16 cellular contexts compared by ENCODE assay signal in genomic region chr17:43665387-43666101, GRCh38. TPM values are rescaled to one million over a fixed set of nuclear protein-coding genes. Genes with fewer than 3 reads are reported as not detected.
A peak's percentile ranks its signal among the peaks of the same experiment; 100 is the strongest.
DNase-seq lines count a peak whose midpoint lies in the region; ATAC-seq and TF ChIP-seq lines count a peak whose summit lies in the region.
"Had no signal": no experiment of that assay in that cellular context is flagged by ENCODE, and none has a peak within 500 bp of the region (broad histone marks: within the 10 kb centered on the region; RNA-seq: fewer than 3 reads in every experiment).

No MANE protein-coding gene starts in this region.

- H3K9me3 Mint-ChIP-seq in T-helper 2 cell treated with Interferon-gamma antibody and Interleukin-4, amounts not matched to agents 5 μg/mL and 100 μg/mL, for 36 hours = no peaks in the 10 kb centered on the region
- H3K9me3 Mint-ChIP-seq in neural progenitor cell = no peaks in the 10 kb centered on the region
- no peaks in the 10 kb centered on the region for H3K9me3 Mint-ChIP-seq in endothelial cell (ENCODE audit: unreplicated experiment)
- H3K9me3 Mint-ChIP-seq: activated CD4-positive, alpha-beta T cell treated with anti-CD3 and anti-CD28 coated beads, Interleukin-2, amount 10 ng/mL, durations not matched to agents 24 days and 14 days; activated T-cell treated with anti-CD3 and anti-CD28 coated beads, Interleukin-2, amount 50 U/mL, for 72 hours had no signal

- H3K4me1 Mint-ChIP-seq in T-helper 2 cell treated with Interferon-gamma antibody and Interleukin-4, amounts not matched to agents 5 μg/mL and 100 μg/mL, for 36 hours (ENCODE audit: low read depth) = peaks cover 49% of the 10 kb centered on the region
- peaks cover 49% of the 10 kb centered on the region for H3K4me1 Mint-ChIP-seq in neural progenitor cell
- peaks cover 4% of the 10 kb centered on the region for H3K4me1 Mint-ChIP-seq in endothelial cell (ENCODE audit: unreplicated experiment)

- H3K79me2 ChIP-seq in neural progenitor cell (ENCODE audit: low read depth) = no peaks in the 10 kb centered on the region
- H3K79me2 ChIP-seq: parathyroid adenoma had no signal

- H3K36me3 Mint-ChIP-seq in T-helper 2 cell treated with Interferon-gamma antibody and Interleukin-4, amounts not matched to agents 5 μg/mL and 100 μg/mL, for 36 hours (ENCODE audit: low read depth) = no peaks in the 10 kb centered on the region
- H3K36me3 Mint-ChIP-seq in neural progenitor cell (no peaks in the 10 kb centered on the region), endothelial cell (ENCODE audit: low read depth, unreplicated experiment) (no peaks in the 10 kb centered on the region)
- H3K36me3 Mint-ChIP-seq: CD14-positive monocyte had no signal

- TF ChIP-seq POLR2A in uterus (IDR thresholded peaks at IDR 0.05) = peak in 1 of 2 donors; percentile 6

- peak overlapping the region; percentile 40 for H2AFZ ChIP-seq in neural progenitor cell (replicated peaks)
- H2AFZ ChIP-seq: parathyroid adenoma had no signal

- intact Hi-C loops in heart right ventricle (cut with DNase I) (no loop called here), uterus (cut with DNase I; ENCODE audit: low total_unique reads) (no loop called here)

- H3K9me3 ChIP-seq in heart right ventricle (no peaks in the 10 kb centered on the region), neural progenitor cell (ENCODE audit: low read depth) (no peaks in the 10 kb centered on the region), uterus (no peaks in the 10 kb centered on the region)
- H3K9me3 ChIP-seq: adrenal gland had no signal

- H3K27me3 Mint-ChIP-seq in T-helper 2 cell treated with Interferon-gamma antibody and Interleukin-4, amounts not matched to agents 5 μg/mL and 100 μg/mL, for 36 hours (ENCODE audit: low read depth) = no peaks in the 10 kb centered on the region
- H3K27me3 Mint-ChIP-seq in neural progenitor cell (ENCODE audit: insufficient read depth, low read depth) = peaks cover 7% of the 10 kb centered on the region
- H3K27me3 Mint-ChIP-seq in endothelial cell (ENCODE audit: unreplicated experiment) = peaks cover 2% of the 10 kb centered on the region
- H3K27me3 Mint-ChIP-seq: activated CD4-positive, alpha-beta T cell treated with anti-CD3 and anti-CD28 coated beads, Interleukin-2, amount 10 ng/mL, durations not matched to agents 24 days and 14 days had no signal

- peak overlapping the region; percentile 55 for H3K27ac Mint-ChIP-seq in T-helper 2 cell treated with Interferon-gamma antibody and Interleukin-4, amounts not matched to agents 5 μg/mL and 100 μg/mL, for 36 hours
- H3K27ac Mint-ChIP-seq in neural progenitor cell (peak overlapping the region; percentile 84), endothelial cell (ENCODE audit: unreplicated experiment) (no peak overlapping the region)
- H3K27ac Mint-ChIP-seq: activated CD4-positive, alpha-beta T cell treated with anti-CD3 and anti-CD28 coated beads, Interleukin-2, amount 10 ng/mL, durations not matched to agents 24 days and 14 days; activated T-cell treated with anti-CD3 and anti-CD28 coated beads, Interleukin-2, amount 50 U/mL, for 72 hours had no signal

- no peak overlapping the region for H3K4me2 ChIP-seq in neural progenitor cell

- H3K4me1 ChIP-seq in heart right ventricle (peaks cover 13 to 66% (median 49%) of the 10 kb centered on the region in 9 donors), neural progenitor cell (peaks cover 37% of the 10 kb centered on the region), uterus (peaks cover 0 to 20% of the 10 kb centered on the region in 2 donors)
- H3K4me1 ChIP-seq: adrenal gland, parathyroid adenoma had no signal

- H3K9ac ChIP-seq in neural progenitor cell = no peak overlapping the region
- H3K9ac ChIP-seq: parathyroid adenoma had no signal

- TF ChIP-seq CTCF in heart right ventricle (IDR thresholded peaks at IDR 0.05) (peak in 1 of 9 donors; percentile 5), neural progenitor cell (IDR thresholded peaks at IDR 0.05) (no peak), uterus (IDR thresholded peaks at IDR 0.05) (no peak), endothelial cell (IDR thresholded peaks at IDR 0.05; ENCODE audit: unreplicated experiment) (no peak)

- H3K27ac ChIP-seq in heart right ventricle = peak overlapping the region; percentile 68 to 95 (median 86)
- no peak overlapping the region for H3K27ac ChIP-seq in neural progenitor cell
- H3K27ac ChIP-seq in uterus = peak overlapping the region; percentile 50 to 70
- H3K27ac ChIP-seq: 22Rv1, parathyroid adenoma had no signal

- H3F3A ChIP-seq in neural progenitor cell (ENCODE audit: low read depth) = peaks cover 17% of the 10 kb centered on the region

- ATAC-seq in heart right ventricle (peak; percentile 73 to 90 (median 80)), GM21723 (IDR thresholded peaks at IDR 0.05; ENCODE audit: unreplicated experiment) (no peak)
- ATAC-seq: activated T-cell treated with anti-CD3 and anti-CD28 coated beads, Interleukin-2, amount 50 U/mL, for 72 hours had no signal

- H3K36me3 ChIP-seq in heart right ventricle = no peaks in the 10 kb centered on the region
- H3K36me3 ChIP-seq in neural progenitor cell = no peaks in the 10 kb centered on the region
- no peaks in the 10 kb centered on the region for H3K36me3 ChIP-seq in uterus
- H3K36me3 ChIP-seq: adrenal gland had no signal

- WGBS in heart right ventricle, 2 donors = 48 to 58% methylated on average over 22 of the region's 22 CpGs

- peak overlapping the region in 1 of 10 donors; percentile 7 for H3K4me3 ChIP-seq in heart right ventricle
- no peak overlapping the region for H3K4me3 ChIP-seq in neural progenitor cell
- no peak overlapping the region for H3K4me3 ChIP-seq in uterus
- H3K4me3 ChIP-seq: adrenal gland had no signal

- H3K4me3 Mint-ChIP-seq in T-helper 2 cell treated with Interferon-gamma antibody and Interleukin-4, amounts not matched to agents 5 μg/mL and 100 μg/mL, for 36 hours = no peak overlapping the region
- H3K4me3 Mint-ChIP-seq in neural progenitor cell = no peak overlapping the region
- no peak overlapping the region for H3K4me3 Mint-ChIP-seq in endothelial cell (ENCODE audit: unreplicated experiment)
- H3K4me3 Mint-ChIP-seq: activated CD4-positive, alpha-beta T cell treated with anti-CD3 and anti-CD28 coated beads, Interleukin-2, amount 10 ng/mL, durations not matched to agents 24 days and 14 days; activated T-cell treated with anti-CD3 and anti-CD28 coated beads, Interleukin-2, amount 50 U/mL, for 72 hours; CD14-positive monocyte had no signal

- no peaks in the 10 kb centered on the region for H4K20me1 ChIP-seq in neural progenitor cell (ENCODE audit: low read depth)

- H3K27me3 ChIP-seq in heart right ventricle = no peaks in the 10 kb centered on the region
- H3K27me3 ChIP-seq in neural progenitor cell = no peaks in the 10 kb centered on the region
- no peaks in the 10 kb centered on the region for H3K27me3 ChIP-seq in uterus

- no peak for DNase-seq in T-helper 2 cell treated with Interferon-gamma antibody and Interleukin-4, amounts not matched to agents 5 μg/mL and 100 μg/mL, for 36 hours (ENCODE audit: low spot score)
- DNase-seq in T-helper 2 cell (no peak), heart right ventricle (peak; percentile 73 to 82), neural progenitor cell (ENCODE audit: low spot score) (no peak), uterus (peak; percentile 32 to 61), endothelial cell (ENCODE audit: low spot score) (no peak)
- no peak for DNase-seq in activated CD8-positive, alpha-beta memory T cell treated with anti-CD3 and anti-CD28 coated beads, Interleukin-2, amount 50 U/mL, for 4 hours
- DNase-seq: activated CD4-positive, alpha-beta T cell treated with anti-CD3 and anti-CD28 coated beads, Interleukin-2, amount 10 ng/mL, durations not matched to agents 24 days and 14 days; activated T-cell treated with anti-CD3 and anti-CD28 coated beads, Interleukin-2, amount 50 U/mL, for 72 hours; MV-4-11; T-helper 9 cell had no signal

RNA-seq across cellular contexts. Expression of gene MEOX1, which starts 3.8 kb away (rescaled TPM):
- total RNA-seq in heart right ventricle (10 to 100 TPM in 8 of 10 donors, 1 to 10 TPM in 2; 6.4 to 20.7 (median 12.3) TPM), neural progenitor cell (ENCODE audit: low replicate concordance) (0.59 TPM in 1 of 2 replicates, not detected in the other), uterus (10 to 100 TPM in 3 of 4 donors, 1 to 10 TPM in 1; 6.9 to 24.3 (median 14.0) TPM), endothelial cell (ENCODE audit: unreplicated experiment) (0.10 TPM)
- polyA plus RNA-seq in heart right ventricle = 10 to 100 TPM; 17.0 to 25.3 TPM

Comparison
In these comparisons a context has a peak if more than half of its experiments do, and no peak if none do; other contexts are left out.
1. DNase-seq: peak in heart right ventricle (2 of 2) and uterus (2 of 2); none in T-helper 2 cell treated with Interferon-gamma antibody and Interleukin-4, amounts not matched to agents 5 μg/mL and 100 μg/mL, for 36 hours (single experiment), T-helper 2 cell (0 of 5), neural progenitor cell (single experiment), endothelial cell (single experiment) and activated CD8-positive, alpha-beta memory T cell treated with anti-CD3 and anti-CD28 coated beads, Interleukin-2, amount 50 U/mL, for 4 hours (single experiment).